ENCODE assay signal across 1 cellular context in genomic region chr12:122965356-122965755, GRCh38.
TF ChIP-seq lines count a peak whose summit lies in the region.

No MANE protein-coding gene starts in this region.

TF ChIP-seq in K562, 482 proteins besides CTCF, POLR2A, EP300 and RAD21 (continues in another document):
- no peak for TF ChIP-seq PHF20 (IDR thresholded peaks at IDR 0.05; ENCODE audit: partially characterized antibody)
- TF ChIP-seq ZBTB11 (CRISPR knock-in tag; IDR thresholded peaks at IDR 0.05) = no peak; a peak in 1 of 6 replicates
- peak; percentile 14 for TF ChIP-seq SAP30 (IDR thresholded peaks at IDR 0.05; ENCODE audit: borderline replicate concordance, insufficient read depth, low read depth, low read length, poor library complexity, severe bottlenecking)
- TF ChIP-seq ARHGAP35 (IDR thresholded peaks at IDR 0.05; ENCODE audit: partially characterized antibody) = no peak
- TF ChIP-seq CEBPZ (IDR thresholded peaks at IDR 0.05; ENCODE audit: borderline replicate concordance, low read depth, low read length) = no peak
- no peak for TF ChIP-seq XRCC5 (IDR thresholded peaks at IDR 0.05; ENCODE audit: low read depth, low read length)
- no peak for TF ChIP-seq RBM25 (IDR thresholded peaks at IDR 0.05; ENCODE audit: low read depth, low read length, severe bottlenecking)
- no peak for TF ChIP-seq ZBTB33 (CRISPR knock-in tag; IDR thresholded peaks at IDR 0.05)
- no peak for TF ChIP-seq ZNF444 (CRISPR knock-in tag; IDR thresholded peaks at IDR 0.05)
- no peak for TF ChIP-seq DDX20 (tag; IDR thresholded peaks at IDR 0.05; ENCODE audit: low read depth)
- no peak for TF ChIP-seq NFRKB (IDR thresholded peaks at IDR 0.05; ENCODE audit: low read depth)
- no peak for TF ChIP-seq ZNF668 (CRISPR knock-in tag; IDR thresholded peaks at IDR 0.05)
- TF ChIP-seq E2F3 (CRISPR knock-in tag; IDR thresholded peaks at IDR 0.05) = no peak
- 0 out of 2 replicates have a peak, but pooled peaks have one; percentile 10 for TF ChIP-seq PKNOX1 (IDR thresholded peaks at IDR 0.05)
- no peak for TF ChIP-seq DNMT1 (IDR thresholded peaks at IDR 0.05)
- no peak for TF ChIP-seq HOMEZ (CRISPR knock-in tag; IDR thresholded peaks at IDR 0.05)
- no peak for TF ChIP-seq ZNF436 (CRISPR knock-in tag; IDR thresholded peaks at IDR 0.05)
- no peak for TF ChIP-seq ZNF609 (CRISPR knock-in tag; IDR thresholded peaks at IDR 0.05; ENCODE audit: borderline replicate concordance)
- no peak for TF ChIP-seq MEF2D (tag; conservative IDR thresholded peaks at IDR 0.05; ENCODE audit: low read depth)
- TF ChIP-seq SREBF2 (CRISPR knock-in tag; IDR thresholded peaks at IDR 0.05) = no peak
- no peak for TF ChIP-seq LARP7 (IDR thresholded peaks at IDR 0.05)
- TF ChIP-seq E2F6 (IDR thresholded peaks at IDR 0.05; ENCODE audit: borderline replicate concordance in 1 of 2, extremely low read depth in 1 of 2, insufficient read depth in 1 of 2, insufficient read length in 1 of 2, low read depth in 1 of 2, low read length in 1 of 2, poor library complexity in 1 of 2, severe bottlenecking in 1 of 2) = peak in 1 of 2 experiments; percentile 15
